Comparison of ENCODE assay signal across 21 cellular contexts in genomic region chr2:36781907-36782635, GRCh38.
A peak's percentile ranks its signal among the peaks of the same experiment; 100 is the strongest.
DNase-seq lines count a peak whose midpoint lies in the region; ATAC-seq, FAIRE-seq and TF ChIP-seq lines count a peak whose summit lies in the region.
"Had no signal": no experiment of that assay in that cellular context is flagged by ENCODE, and none has a peak within 500 bp of the region (broad histone marks: within the 10 kb centered on the region; RNA-seq: fewer than 3 reads in every experiment).

No MANE protein-coding gene starts in this region.

- H3K4me1 ChIP-seq in K562 (replicated peaks in 1 of 2; ENCODE audit: control insufficient read depth in 2 of 2, insufficient read depth in 2 of 2, low read length in 2 of 2) (no peaks in the 10 kb centered on the region; a peak in 2 of 5 replicates), right lobe of liver (no peaks in the 10 kb centered on the region), testis (no peaks in the 10 kb centered on the region)
- H3K4me1 ChIP-seq: BE2C, prostate gland had no signal

- no peaks in the 10 kb centered on the region for H4K20me1 ChIP-seq in K562 (replicated peaks; ENCODE audit: control insufficient read depth, insufficient read depth, low read length)

- no peaks in the 10 kb centered on the region for H3K9me3 ChIP-seq in K562 (replicated peaks; ENCODE audit: control insufficient read depth, insufficient read depth, low read depth, low read length)
- H3K9me3 ChIP-seq in right lobe of liver, result no peaks in the 10 kb centered on the region
- H3K9me3 ChIP-seq in testis, result no peaks in the 10 kb centered on the region
- H3K9me3 ChIP-seq: BE2C, prostate gland had no signal

- DNase-seq in Right ventricle myocardium inferior (ENCODE audit: missing footprints) (no peak), cardiac septum (ENCODE audit: low spot score) (no peak), K562 (ENCODE audit: extremely low read depth in 1 of 4, low spot score in 3 of 4) (no peak), right lobe of liver (peak in 1 of 3 donors; percentile 24), testis (no peak), NCI-H345 treated with DMSO at 0.1 percent for 48 hours (lab: John Stamatoyannopoulos, UW; ENCODE audit: unreplicated experiment) (no peak), NCI-H510A treated with DMSO at 0.1 percent for 48 hours (lab: John Stamatoyannopoulos, UW) (no peak)
- DNase-seq in activated CD8-positive, alpha-beta memory T cell treated with anti-CD3 and anti-CD28 coated beads for 24 hours, result no peak
- DNase-seq: activated CD4-positive, alpha-beta memory T cell treated with anti-CD3 and anti-CD28 coated beads, Interleukin-2, amount 10 ng/mL, durations not matched to agents 7 days and 5 days; activated CD4-positive, CD25-positive, alpha-beta regulatory T cell; activated naive CD4-positive, alpha-beta T cell; BE2C; central memory CD4-positive, alpha-beta T cell; effector CD4-positive, alpha-beta T cell; NCI-H1694; stimulated activated CD4-positive, alpha-beta T cell treated with anti-CD3 and anti-CD28 coated beads, Interleukin-4, amount 100 ng/mL, for 4 hours; T1000 had no signal

- peak overlapping the region; percentile 79 for H2AFZ ChIP-seq in K562 (ENCODE audit: low read depth, low read length)

- H3K27me3 ChIP-seq in K562 (ENCODE audit: control insufficient read depth in 2 of 2, insufficient read depth in 2 of 2, low read length in 2 of 2) (peaks cover 7 to 14% of the 10 kb centered on the region in 2 experiments; a peak in 4 of 5 replicates), right lobe of liver (peaks cover 0 to 3% of the 10 kb centered on the region in 2 donors), testis (no peaks in the 10 kb centered on the region)
- H3K27me3 ChIP-seq: BE2C had no signal

- FAIRE-seq in K562 (lab: Jason Lieb, UNC), result no peak
- FAIRE-seq: G401.6 had no signal

- H3K36me3 ChIP-seq in K562 (ENCODE audit: control insufficient read depth, insufficient read depth, low read length), result no peaks in the 10 kb centered on the region
- no peaks in the 10 kb centered on the region for H3K36me3 ChIP-seq in right lobe of liver
- H3K36me3 ChIP-seq in testis (ENCODE audit: low read depth, missing control alignments), result no peaks in the 10 kb centered on the region
- H3K36me3 ChIP-seq: BE2C, prostate gland had no signal

- intact Hi-C loops in Right ventricle myocardium inferior (cut with DNase I) (loop anchor here (5.0 to 10.0 kb wide), 2 partner anchors 85 to 243 kb away; partner anchors contain the start of gene VIT), cardiac septum (cut with DNase I) (loop anchor here (5.0 kb wide), 1 partner anchor 225 kb away; no protein-coding TSS in a partner anchor), K562 (cut with micrococcal nuclease) (loop anchor here (5.0 kb wide), 1 partner anchor 135 kb away; no protein-coding TSS in a partner anchor), right lobe of liver (cut with DNase I) (no loop called here), testis (cut with DNase I; ENCODE audit: low total_unique reads) (no loop called here)

- POLR2A ChIA-PET in K562 (lab: Yijun Ruan, JAX), result interaction anchor here (0.8 kb wide), 1 partner anchor 10 kb away, joined by 4 read pairs; no protein-coding TSS in a partner anchor

- ATAC-seq in Right ventricle myocardium inferior (peak; percentile 36), K562 (peak; percentile 20; the same call in 1 of the 3 replicates), right lobe of liver (peak; percentile 30 to 48 (median 38))
- ATAC-seq: esophagus mucosa, SK-N-SH treated with all-trans-retinoic acid at 6 μM for 48 hours had no signal

- in situ Hi-C loops in K562 (cut with MboI), result loop anchor here (5.0 to 25.0 kb wide), 2 partner anchors 220 to 1105 kb away; no protein-coding TSS in a partner anchor

- no peak overlapping the region for H3K9ac ChIP-seq in K562 (ENCODE audit: insufficient read depth in 1 of 2, low read depth in 2 of 2, low read length in 2 of 2)

- WGBS in K562 (ENCODE audit: insufficient coverage, low coverage, missing lambda C conversion rate), result 8% methylated on average over 19 of the region's 19 CpGs
- WGBS in right lobe of liver (ENCODE audit: insufficient coverage, low coverage, low lambda C conversion rate, missing lambda C conversion rate), result 49% methylated on average over 17 of the region's 19 CpGs
- 43 to 60% methylated on average over 19 of the region's 19 CpGs for WGBS in testis, 2 donors

- no peak for TF ChIP-seq CTCF in K562 (IDR thresholded peaks at IDR 0.05 in 2 of 3, conservative IDR thresholded peaks at IDR 0.05 in 1 of 3; ENCODE audit: insufficient read depth in 2 of 3, low read depth in 1 of 3, low read length in 3 of 3)
- TF ChIP-seq CTCF in right lobe of liver (IDR thresholded peaks at IDR 0.05), result no peak
- TF ChIP-seq CTCF in testis (IDR thresholded peaks at IDR 0.05), result no peak

- no peaks in the 10 kb centered on the region for H3K9me1 ChIP-seq in K562 (ENCODE audit: control insufficient read depth, insufficient read depth, low read length)

- H3K79me2 ChIP-seq in K562 (ENCODE audit: control insufficient read depth, insufficient read depth, low read length), result no peaks in the 10 kb centered on the region

- TF ChIP-seq EP300 in K562 (IDR thresholded peaks at IDR 0.05; ENCODE audit: low read length), result no peak

- CTCF ChIA-PET in K562 (lab: Yijun Ruan, JAX; ENCODE audit: low intra/inter-chr PET ratio), result no interaction called here

- peak overlapping the region; percentile 64 for H3K4me2 ChIP-seq in K562 (ENCODE audit: insufficient read depth, low read length)

- TF ChIP-seq POLR2A in K562 (conservative IDR thresholded peaks at IDR 0.05) (no peak), right lobe of liver (IDR thresholded peaks at IDR 0.05) (no peak), testis (IDR thresholded peaks at IDR 0.05) (no peak)

- no peak for TF ChIP-seq RAD21 in K562 (CRISPR knock-in tag; conservative IDR thresholded peaks at IDR 0.05 in 1 of 2, IDR thresholded peaks at IDR 0.05 in 1 of 2)

- H3K27ac ChIP-seq in K562 (ENCODE audit: extremely low read depth, low read depth, low read length) (no peak overlapping the region), right lobe of liver (no peak overlapping the region), testis (no peak overlapping the region)
- H3K27ac ChIP-seq: prostate gland had no signal

- BruUV-seq in K562 (replicated peaks; lab: Mats Ljungman, UMichigan), result no TSS peak

- H3K4me3 ChIP-seq in K562 (0 out of 2 replicates have a peak overlapping the region, but pooled peaks have one; percentile 6), right lobe of liver (no peak overlapping the region), testis (peak overlapping the region; percentile 0 to 10)
- H3K4me3 ChIP-seq: prostate gland had no signal

TF ChIP-seq in K562, 482 proteins besides CTCF, POLR2A, EP300 and RAD21 (continues in another document):
- TF ChIP-seq SMC3 (conservative IDR thresholded peaks at IDR 0.05; ENCODE audit: insufficient read depth, low read depth, low read length) (no peak), RBM39 (optimal IDR thresholded peaks at IDR 0.05; ENCODE audit: low read depth, low read length) (no peak), SPI1 (IDR thresholded peaks at IDR 0.05; ENCODE audit: borderline replicate concordance, low read depth, low read length) (peak; percentile 89; the same call in 1 of the 2 replicates), ZNF436 (CRISPR knock-in tag; IDR thresholded peaks at IDR 0.05) (no peak), GABPA (tag; conservative IDR thresholded peaks at IDR 0.05; ENCODE audit: low read depth) (0 out of 2 replicates have a peak, but pooled peaks have one; percentile 26), ELK1 (CRISPR knock-in tag; IDR thresholded peaks at IDR 0.05) (no peak), U2AF2 (optimal IDR thresholded peaks at IDR 0.05; ENCODE audit: low read depth, low read length) (no peak), ZNF316 (IDR thresholded peaks at IDR 0.05) (no peak), ZNF146 (CRISPR knock-in tag; IDR thresholded peaks at IDR 0.05; ENCODE audit: unreplicated experiment) (no peak), HEY1 (CRISPR knock-in tag; IDR thresholded peaks at IDR 0.05; ENCODE audit: borderline replicate concordance) (no peak), KAT8 (IDR thresholded peaks at IDR 0.05; ENCODE audit: low read depth) (no peak), ELF1 (tag; IDR thresholded peaks at IDR 0.05) (peak; percentile 56), NONO (IDR thresholded peaks at IDR 0.05; ENCODE audit: low read depth in 2 of 2, low read length in 1 of 2) (no peak), MAX (CRISPR knock-in tag; IDR thresholded peaks at IDR 0.05) (no peak)

Comparison
In these comparisons a context has a peak if more than half of its experiments do, and no peak if none do; other contexts are left out.
1. H3K4me3 ChIP-seq: peak in K562 (single experiment) and testis (2 of 2); none in right lobe of liver (0 of 3).
2. intact Hi-C loops: an anchor here in Right ventricle myocardium inferior (5.0 to 10.0 kb wide), cardiac septum (5.0 kb wide) and K562 (5.0 kb wide); none called in right lobe of liver and testis.
3. Peak in every context shown above with its lines, with median percentiles within 50 percentile points of each other: ATAC-seq.